In the genomic region with DNA sequence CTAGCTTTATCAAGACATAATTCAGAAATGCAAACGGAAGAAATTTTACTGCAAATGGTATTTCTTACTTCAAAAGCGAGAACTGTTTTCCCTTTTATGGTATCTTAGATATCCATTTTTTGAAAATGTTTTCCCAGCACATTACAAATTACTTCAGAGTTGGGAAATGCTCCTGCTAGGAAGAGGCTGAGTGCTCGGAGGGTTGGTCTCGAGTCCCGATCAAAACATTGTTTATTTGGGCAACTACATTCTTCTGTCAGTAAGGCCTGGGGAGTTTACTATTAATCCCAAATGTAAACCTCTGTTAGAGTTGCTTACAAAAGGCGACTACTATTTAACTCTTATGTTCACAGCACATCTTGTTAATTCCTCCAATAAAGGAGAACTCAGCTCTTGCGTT, we compare ENCODE assay signal across 11 cellular contexts.
DNase-seq lines count a peak whose midpoint lies in the region; ATAC-seq and TF ChIP-seq lines count a peak whose summit lies in the region.
"Had no signal": no experiment of that assay in that cellular context is flagged by ENCODE, and none has a peak within 500 bp of the region (broad histone marks: within the 10 kb centered on the region; RNA-seq: fewer than 3 reads in every experiment).

No MANE protein-coding gene starts in this region.

- POLR2A ChIA-PET in SK-N-SH (lab: Yijun Ruan, JAX) = interaction anchor here (1.0 kb wide), 1 partner anchor 8 kb away, joined by 3 read pairs; no protein-coding TSS in a partner anchor
- POLR2A ChIA-PET in WTC11 (lab: Charles Lee) = no interaction called here

- TF ChIP-seq POLR2A in suprapubic skin (IDR thresholded peaks at IDR 0.05) = no peak

- H4K20me1 ChIP-seq in SK-N-SH (ENCODE audit: insufficient read depth) (no peaks in the 10 kb centered on the region), smooth muscle cell (ENCODE audit: low read depth) (no peaks in the 10 kb centered on the region)

- no peaks in the 10 kb centered on the region for H3K36me3 Mint-ChIP-seq in WTC11

- H3K4me3 ChIP-seq in SK-N-SH (ENCODE audit: low read depth in 2 of 2, low read length in 1 of 2) = no peak overlapping the region
- no peak overlapping the region for H3K4me3 ChIP-seq in fibroblast of pulmonary artery (replicated peaks; ENCODE audit: low read depth, low read length)
- H3K4me3 ChIP-seq in smooth muscle cell = no peak overlapping the region
- H3K4me3 ChIP-seq in suprapubic skin = no peak overlapping the region

- H3K4me1 Mint-ChIP-seq in WTC11 = peaks cover 33% of the 10 kb centered on the region

- DNase-seq in SK-N-SH (no peak), WTC11 (ENCODE audit: low spot score) (no peak), fibroblast of pulmonary artery (ENCODE audit: low read depth) (peak; percentile 39), smooth muscle cell (lab: John Stamatoyannopoulos, UW; ENCODE audit: unreplicated experiment) (no peak), suprapubic skin (ENCODE audit: low spot score in 2 of 2) (no peak), NCI-H2227 treated with DMSO at 0.1 percent for 48 hours (lab: John Stamatoyannopoulos, UW) (no peak)
- DNase-seq: activated CD4-positive, alpha-beta T cell treated with anti-CD3 and anti-CD28 coated beads, Interleukin-2, amount 50 U/mL, for 4 hours; activated gamma-delta T cell; central memory CD4-positive, alpha-beta T cell had no signal

- TF ChIP-seq EP300 in SK-N-SH (IDR thresholded peaks at IDR 0.05; ENCODE audit: borderline replicate concordance in 1 of 2, low read depth in 1 of 2, low read length in 1 of 2) (no peak), suprapubic skin (IDR thresholded peaks at IDR 0.05) (no peak)

- H3K36me3 ChIP-seq in SK-N-SH (replicated peaks in 1 of 2; ENCODE audit: control insufficient read depth in 1 of 2, insufficient read depth in 2 of 2, low read length in 1 of 2) (no peaks in the 10 kb centered on the region), smooth muscle cell (ENCODE audit: low read depth) (no peaks in the 10 kb centered on the region), suprapubic skin (no peaks in the 10 kb centered on the region)

- H3K9me3 ChIP-seq in SK-N-SH = no peaks in the 10 kb centered on the region
- H3K9me3 ChIP-seq in smooth muscle cell (replicated peaks; ENCODE audit: low read depth) = no peaks in the 10 kb centered on the region
- H3K9me3 ChIP-seq in suprapubic skin = no peaks in the 10 kb centered on the region

- peak overlapping the region; percentile 43; the same call in 1 of the 2 replicates for H3K27ac Mint-ChIP-seq in WTC11

- peak overlapping the region in 1 of 2 experiments; percentile 13; a peak in 1 of 4 replicates for H3K27ac ChIP-seq in SK-N-SH (ENCODE audit: low read depth in 2 of 2, low read length in 1 of 2)
- peak overlapping the region; percentile 59 for H3K27ac ChIP-seq in smooth muscle cell (ENCODE audit: low read depth)
- H3K27ac ChIP-seq in suprapubic skin = no peak overlapping the region

- peak overlapping the region; percentile 77; the same call in 1 of the 2 replicates for H3K4me3 Mint-ChIP-seq in WTC11

- H2AFZ ChIP-seq in SK-N-SH (ENCODE audit: low read depth) (peak overlapping the region; percentile 69), smooth muscle cell (ENCODE audit: low read depth) (peak overlapping the region; percentile 79)

- CTCF ChIA-PET in SK-N-SH (lab: Yijun Ruan, JAX) (interaction anchor here (1.5 to 3.2 kb wide), 3 partner anchors 290 to 381 kb away, joined by 3 to 12 read pairs (median 3); a partner anchor contains a TSS), WTC11 (lab: Charles Lee) (interaction anchor here (0.5 to 6.6 kb wide), 6 partner anchors 10 to 381 kb away, joined by 3 to 66 read pairs (median 3); a partner anchor contains a TSS)

- TF ChIP-seq RAD21 in SK-N-SH (IDR thresholded peaks at IDR 0.05; ENCODE audit: low read length) = no peak

- H3K27me3 Mint-ChIP-seq in WTC11 (ENCODE audit: low read depth) = peaks cover 5% of the 10 kb centered on the region

- H3K9ac ChIP-seq in SK-N-SH (no peak overlapping the region), smooth muscle cell (ENCODE audit: low read depth) (no peak overlapping the region)

- no peaks in the 10 kb centered on the region for H3K9me2 ChIP-seq in SK-N-SH

- no peak for ATAC-seq in SK-N-SH treated with all-trans-retinoic acid at 6 μM for 48 hours
- ATAC-seq in WTC11 = no peak
- no peak for ATAC-seq in GM21619 (IDR thresholded peaks at IDR 0.05; ENCODE audit: unreplicated experiment)

- H3F3A ChIP-seq in SK-N-SH (replicated peaks; ENCODE audit: insufficient read depth) = no peaks in the 10 kb centered on the region
- H3F3A ChIP-seq in smooth muscle cell (ENCODE audit: low read depth) = peaks cover 13% of the 10 kb centered on the region

- H3K4me1 ChIP-seq in SK-N-SH (ENCODE audit: control insufficient read depth in 1 of 2, insufficient read depth in 2 of 2, low read depth in 1 of 2, low read length in 1 of 2) (peaks cover 6 to 8% of the 10 kb centered on the region in 2 experiments; a peak in 2 of 4 replicates), smooth muscle cell (ENCODE audit: low read depth) (peaks cover 3% of the 10 kb centered on the region), suprapubic skin (peaks cover 8% of the 10 kb centered on the region)

- H3K4me2 ChIP-seq in SK-N-SH (no peak overlapping the region), smooth muscle cell (peak overlapping the region; percentile 41)

- H3K9me3 Mint-ChIP-seq in WTC11 = no peaks in the 10 kb centered on the region

- H3K27me3 ChIP-seq in SK-N-SH (ENCODE audit: insufficient read depth) = no peaks in the 10 kb centered on the region
- H3K27me3 ChIP-seq in smooth muscle cell (ENCODE audit: low read depth) = no peaks in the 10 kb centered on the region
- no peaks in the 10 kb centered on the region for H3K27me3 ChIP-seq in suprapubic skin

- WGBS in SK-N-SH (ENCODE audit: low lambda C conversion rate) = 97% methylated on average over 7 of the region's 7 CpGs
- WGBS in smooth muscle cell (ENCODE audit: low lambda C conversion rate) = 47% methylated on average over 7 of the region's 7 CpGs
- WGBS in suprapubic skin = 92% methylated on average over 7 of the region's 7 CpGs

- TF ChIP-seq CTCF in SK-N-SH (IDR thresholded peaks at IDR 0.05) = no peak
- no peak for TF ChIP-seq CTCF in WTC11 (IDR thresholded peaks at IDR 0.05)
- TF ChIP-seq CTCF in fibroblast of pulmonary artery (IDR thresholded peaks at IDR 0.05; ENCODE audit: low read length, missing control alignments) = no peak
- no peak for TF ChIP-seq CTCF in smooth muscle cell (IDR thresholded peaks at IDR 0.05; ENCODE audit: borderline replicate concordance, insufficient read depth, poor library complexity, severe bottlenecking)
- TF ChIP-seq CTCF in suprapubic skin (IDR thresholded peaks at IDR 0.05) = no peak

- H3K79me2 ChIP-seq in SK-N-SH (ENCODE audit: insufficient read depth) (no peaks in the 10 kb centered on the region), smooth muscle cell (ENCODE audit: low read depth) (no peaks in the 10 kb centered on the region)

TF ChIP-seq in SK-N-SH, 30 proteins besides CTCF, POLR2A, EP300 and RAD21 (continues in another document):
- no peak for TF ChIP-seq FOSL2 (IDR thresholded peaks at IDR 0.05; ENCODE audit: borderline replicate concordance, low read depth)

TF ChIP-seq in SK-N-SH treated with all-trans-retinoic acid at 6 μM for 48 hours, 23 proteins besides CTCF, POLR2A, EP300 and RAD21 (continues in another document):
- no peak for TF ChIP-seq ARNTL (CRISPR knock-in tag; IDR thresholded peaks at IDR 0.05; ENCODE audit: borderline replicate concordance, low read depth)
- TF ChIP-seq GLIS3 (CRISPR knock-in tag; IDR thresholded peaks at IDR 0.05) = no peak
- TF ChIP-seq ZNF70 (CRISPR knock-in tag; IDR thresholded peaks at IDR 0.05) = no peak
- no peak for TF ChIP-seq TOX (CRISPR knock-in tag; IDR thresholded peaks at IDR 0.05; ENCODE audit: borderline replicate concordance)
- TF ChIP-seq, protein P1, sequence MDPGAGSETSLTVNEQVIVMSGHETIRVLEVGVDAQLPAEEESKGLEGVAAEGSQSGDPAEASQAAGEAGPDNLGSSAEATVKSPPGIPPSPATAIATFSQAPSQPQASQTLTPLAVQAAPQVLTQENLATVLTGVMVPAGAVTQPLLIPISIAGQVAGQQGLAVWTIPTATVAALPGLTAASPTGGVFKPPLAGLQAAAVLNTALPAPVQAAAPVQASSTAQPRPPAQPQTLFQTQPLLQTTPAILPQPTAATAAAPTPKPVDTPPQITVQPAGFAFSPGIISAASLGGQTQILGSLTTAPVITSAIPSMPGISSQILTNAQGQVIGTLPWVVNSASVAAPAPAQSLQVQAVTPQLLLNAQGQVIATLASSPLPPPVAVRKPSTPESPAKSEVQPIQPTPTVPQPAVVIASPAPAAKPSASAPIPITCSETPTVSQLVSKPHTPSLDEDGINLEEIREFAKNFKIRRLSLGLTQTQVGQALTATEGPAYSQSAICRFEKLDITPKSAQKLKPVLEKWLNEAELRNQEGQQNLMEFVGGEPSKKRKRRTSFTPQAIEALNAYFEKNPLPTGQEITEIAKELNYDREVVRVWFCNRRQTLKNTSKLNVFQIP (CRISPR knock-in tag; IDR thresholded peaks at IDR 0.05; ENCODE audit: borderline replicate concordance, low read depth) = no peak
- TF ChIP-seq CSDC2 (CRISPR knock-in tag; IDR thresholded peaks at IDR 0.05) = no peak
- no peak for TF ChIP-seq ISL1 (CRISPR knock-in tag; IDR thresholded peaks at IDR 0.05)
- no peak for TF ChIP-seq ZFP30 (CRISPR knock-in tag; IDR thresholded peaks at IDR 0.05)

TF ChIP-seq in WTC11, 78 proteins besides CTCF, POLR2A, EP300 and RAD21 (continues in another document):
- no peak for TF ChIP-seq CREB1 (CRISPR knock-in tag; IDR thresholded peaks at IDR 0.05)
